In the genomic region with DNA sequence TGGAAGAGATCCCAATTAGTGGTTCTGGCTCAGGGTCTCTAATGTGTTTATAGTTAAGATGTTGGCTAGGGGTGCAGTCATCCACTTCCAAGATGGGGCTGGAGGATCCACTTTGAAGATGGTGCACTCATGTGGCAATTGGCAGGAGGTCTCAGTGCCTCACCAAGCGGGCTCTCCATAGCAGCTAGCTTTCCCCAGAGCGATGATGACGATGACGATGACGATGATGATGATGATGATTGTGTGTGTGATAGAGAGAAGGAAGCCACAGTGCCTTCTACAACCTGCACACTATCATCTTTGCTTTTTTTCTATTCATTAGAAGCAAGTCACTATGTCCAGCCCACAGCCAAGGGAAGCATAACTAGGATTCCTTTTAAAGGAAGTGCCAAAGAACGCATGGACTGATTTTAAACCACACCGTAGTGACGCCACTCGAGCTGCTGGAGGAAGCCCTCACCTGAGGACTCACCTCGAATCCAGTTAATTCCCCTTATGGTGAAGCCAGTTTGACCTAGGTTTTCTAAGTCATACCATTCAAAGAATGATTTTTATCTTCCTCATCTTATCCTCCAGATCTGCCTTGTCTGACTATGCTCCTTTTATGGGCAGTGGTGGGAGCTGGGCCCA, we compare ENCODE assay signal across 25 cellular contexts.
"Had no signal": no experiment of that assay in that cellular context is flagged by ENCODE, and none has a peak within 500 bp of the region (broad histone marks: within the 10 kb centered on the region; RNA-seq: fewer than 3 reads in every experiment).

No MANE protein-coding gene starts in this region.

- H3K9me3 ChIP-seq: esophagus muscularis mucosa, gastroesophageal sphincter, left ventricle myocardium inferior, psoas muscle, suprapubic skin, thyroid gland, upper lobe of left lung had no signal

- FAIRE-seq: endometrium, keratinocyte had no signal

- H3K36me3 ChIP-seq: esophagus muscularis mucosa, gastroesophageal sphincter, left ventricle myocardium inferior, suprapubic skin, thyroid gland, upper lobe of left lung had no signal

- H3K36me3 Mint-ChIP-seq: naive B cell had no signal

- DNase-seq: cortex of kidney; effector memory CD4-positive, alpha-beta T cell; foreskin fibroblast; glutamatergic neuron; left ventricle myocardium inferior; mesenchymal stem cell; naive B cell; psoas muscle; retina; stimulated activated CD4-positive, alpha-beta T cell treated with anti-CD3 and anti-CD28 coated beads, Interleukin-2, amount 100 ng/mL, for 24 hours; stimulated activated CD4-positive, alpha-beta T cell treated with anti-CD3 and anti-CD28 coated beads, Interleukin-4, amount 100 ng/mL, for 4 hours; stimulated activated naive CD4-positive, alpha-beta T cell; thyroid gland; upper lobe of left lung had no signal

- ATAC-seq: gastroesophageal sphincter, psoas muscle, sciatic nerve had no signal

- H3K27ac ChIP-seq: epithelial cell of prostate, psoas muscle, skin epidermis, suprapubic skin, thyroid gland had no signal

- H3K9me3 Mint-ChIP-seq: central memory CD8-positive, alpha-beta T cell; nephron had no signal

- H3K27ac Mint-ChIP-seq: nephron had no signal

- H3K4me3 Mint-ChIP-seq: central memory CD8-positive, alpha-beta T cell; nephron had no signal

- H3K27me3 Mint-ChIP-seq: central memory CD8-positive, alpha-beta T cell; naive B cell had no signal

- H3K4me3 ChIP-seq: esophagus muscularis mucosa, gastroesophageal sphincter, left ventricle myocardium inferior, lung, psoas muscle, skin epidermis, suprapubic skin, thyroid gland, upper lobe of left lung had no signal

- H3K27me3 ChIP-seq: esophagus muscularis mucosa, gastroesophageal sphincter, suprapubic skin, thyroid gland, upper lobe of left lung had no signal
